1 cellular context compared by ENCODE assay signal in the genomic region with DNA sequence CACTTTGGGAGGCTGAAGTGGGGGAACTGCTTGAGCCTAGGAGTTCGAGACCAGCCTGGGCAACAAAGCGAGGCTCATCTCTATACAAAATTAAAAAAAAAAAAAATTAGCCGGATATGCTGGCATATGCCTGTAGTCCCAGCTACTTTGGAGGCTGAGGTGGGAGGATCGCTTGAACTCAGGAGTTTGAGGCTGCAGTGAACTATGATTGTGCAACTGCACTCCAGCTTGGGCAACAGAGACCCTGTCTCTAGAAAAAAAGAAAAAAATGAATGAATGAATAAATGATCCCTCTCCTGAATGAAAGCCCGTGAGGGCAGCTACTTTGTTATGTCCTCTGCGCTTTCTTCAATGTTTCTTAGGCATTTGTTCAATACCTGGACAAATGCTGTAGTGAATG.
TF ChIP-seq lines count a peak whose summit lies in the region.

No MANE protein-coding gene starts in this region.

TF ChIP-seq in A549, 52 proteins besides CTCF, POLR2A, EP300 and RAD21 (continued from another document):
- no peak for TF ChIP-seq JUNB (IDR thresholded peaks at IDR 0.05)
- no peak for TF ChIP-seq RNF2 (IDR thresholded peaks at IDR 0.05; ENCODE audit: borderline replicate concordance, low read depth)
- no peak for TF ChIP-seq FOSL2 (IDR thresholded peaks at IDR 0.05)
- no peak for TF ChIP-seq FOSL2 (CRISPR knock-in tag; IDR thresholded peaks at IDR 0.05)
- TF ChIP-seq ZSCAN20 (CRISPR knock-in tag; IDR thresholded peaks at IDR 0.05), result no peak
- TF ChIP-seq, protein P1, sequence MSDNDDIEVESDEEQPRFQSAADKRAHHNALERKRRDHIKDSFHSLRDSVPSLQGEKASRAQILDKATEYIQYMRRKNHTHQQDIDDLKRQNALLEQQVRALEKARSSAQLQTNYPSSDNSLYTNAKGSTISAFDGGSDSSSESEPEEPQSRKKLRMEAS (IDR thresholded peaks at IDR 0.05), result no peak
- no peak for TF ChIP-seq JUN (IDR thresholded peaks at IDR 0.05)
- TF ChIP-seq ZFP36 (IDR thresholded peaks at IDR 0.05; ENCODE audit: borderline replicate concordance, partially characterized antibody), result no peak
- TF ChIP-seq SREBF2 (IDR thresholded peaks at IDR 0.05), result no peak
- no peak for TF ChIP-seq PBX3 (IDR thresholded peaks at IDR 0.05)
- TF ChIP-seq SMC3 (IDR thresholded peaks at IDR 0.05), result no peak
TF ChIP-seq in A549: peak in this region for 0.
